ENCODE assay signal across 1 cellular context in the genomic region with DNA sequence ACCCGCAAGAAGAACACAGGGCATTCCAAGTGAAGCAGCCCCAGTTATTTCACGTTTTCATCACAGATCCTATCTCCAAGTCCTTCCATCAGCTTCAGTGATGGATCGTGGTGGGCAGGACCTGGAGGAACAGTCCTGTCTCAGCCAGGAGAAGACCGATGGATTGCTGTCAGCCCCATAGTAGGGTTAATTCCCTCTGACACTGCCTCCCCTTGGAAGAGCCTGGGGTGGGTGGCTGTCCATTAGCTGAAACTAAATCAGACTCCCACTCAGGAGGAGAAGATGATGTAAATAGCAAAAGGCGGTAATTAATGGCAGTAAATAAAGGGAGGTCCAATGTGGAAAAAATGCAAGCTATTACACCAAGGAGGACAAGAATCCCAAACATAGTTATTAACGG.
TF ChIP-seq lines count a peak whose summit lies in the region.

No MANE protein-coding gene starts in this region.

TF ChIP-seq in IMR-90, 13 proteins besides CTCF, POLR2A, EP300 and RAD21:
- TF ChIP-seq RCOR1 (IDR thresholded peaks at IDR 0.05; ENCODE audit: insufficient replicate concordance, low read length), result no peak
- TF ChIP-seq CHD1 (IDR thresholded peaks at IDR 0.05; ENCODE audit: low read depth, low read length), result no peak
- TF ChIP-seq FOS (IDR thresholded peaks at IDR 0.05; ENCODE audit: low read depth, low read length), result no peak
- TF ChIP-seq SMC3 (IDR thresholded peaks at IDR 0.05; ENCODE audit: low read depth, low read length), result no peak
- TF ChIP-seq RFX5 (IDR thresholded peaks at IDR 0.05; ENCODE audit: low read depth, low read length), result no peak
- TF ChIP-seq, protein P1, sequence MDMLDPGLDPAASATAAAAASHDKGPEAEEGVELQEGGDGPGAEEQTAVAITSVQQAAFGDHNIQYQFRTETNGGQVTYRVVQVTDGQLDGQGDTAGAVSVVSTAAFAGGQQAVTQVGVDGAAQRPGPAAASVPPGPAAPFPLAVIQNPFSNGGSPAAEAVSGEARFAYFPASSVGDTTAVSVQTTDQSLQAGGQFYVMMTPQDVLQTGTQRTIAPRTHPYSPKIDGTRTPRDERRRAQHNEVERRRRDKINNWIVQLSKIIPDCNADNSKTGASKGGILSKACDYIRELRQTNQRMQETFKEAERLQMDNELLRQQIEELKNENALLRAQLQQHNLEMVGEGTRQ (IDR thresholded peaks at IDR 0.05; ENCODE audit: low read depth, low read length), result no peak
- no peak for TF ChIP-seq NFE2L2 (IDR thresholded peaks at IDR 0.05; ENCODE audit: low read depth, low read length)
- TF ChIP-seq CEBPB (IDR thresholded peaks at IDR 0.05; ENCODE audit: low read depth, low read length), result no peak
- TF ChIP-seq, protein P2, sequence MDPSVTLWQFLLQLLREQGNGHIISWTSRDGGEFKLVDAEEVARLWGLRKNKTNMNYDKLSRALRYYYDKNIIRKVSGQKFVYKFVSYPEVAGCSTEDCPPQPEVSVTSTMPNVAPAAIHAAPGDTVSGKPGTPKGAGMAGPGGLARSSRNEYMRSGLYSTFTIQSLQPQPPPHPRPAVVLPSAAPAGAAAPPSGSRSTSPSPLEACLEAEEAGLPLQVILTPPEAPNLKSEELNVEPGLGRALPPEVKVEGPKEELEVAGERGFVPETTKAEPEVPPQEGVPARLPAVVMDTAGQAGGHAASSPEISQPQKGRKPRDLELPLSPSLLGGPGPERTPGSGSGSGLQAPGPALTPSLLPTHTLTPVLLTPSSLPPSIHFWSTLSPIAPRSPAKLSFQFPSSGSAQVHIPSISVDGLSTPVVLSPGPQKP (IDR thresholded peaks at IDR 0.05; ENCODE audit: borderline replicate concordance, low read depth, low read length), result no peak
- TF ChIP-seq MXI1 (IDR thresholded peaks at IDR 0.05; ENCODE audit: borderline replicate concordance, low read depth, low read length), result no peak
- no peak for TF ChIP-seq MAFK (IDR thresholded peaks at IDR 0.05; ENCODE audit: low read depth, low read length)
- TF ChIP-seq BHLHE40 (IDR thresholded peaks at IDR 0.05; ENCODE audit: low read depth, low read length), result no peak
- TF ChIP-seq MAZ (IDR thresholded peaks at IDR 0.05; ENCODE audit: borderline replicate concordance, low read depth, low read length), result no peak
TF ChIP-seq in IMR-90: peak in this region for 0.
